15 cellular contexts compared by ENCODE assay signal in genomic region chr18:55869965-55870585, GRCh38.
A peak's percentile ranks its signal among the peaks of the same experiment; 100 is the strongest.
DNase-seq lines count a peak whose midpoint lies in the region; TF ChIP-seq lines count a peak whose summit lies in the region.
"Had no signal": no experiment of that assay in that cellular context is flagged by ENCODE, and none has a peak within 500 bp of the region (broad histone marks: within the 10 kb centered on the region; RNA-seq: fewer than 3 reads in every experiment).

No MANE protein-coding gene starts in this region.

- H4K8ac ChIP-seq in mesenchymal stem cell (ENCODE audit: low read length) = no peak overlapping the region

- TF ChIP-seq CTCF in fibroblast of mammary gland (conservative IDR thresholded peaks at IDR 0.05; ENCODE audit: control insufficient read depth, insufficient read depth, low read depth, low read length) (no peak), spleen (IDR thresholded peaks at IDR 0.05 in 8 of 11, conservative IDR thresholded peaks at IDR 0.05 in 3 of 11) (no peak), ascending aorta (IDR thresholded peaks at IDR 0.05) (no peak)

- no peak overlapping the region for H2BK12ac ChIP-seq in mesenchymal stem cell (ENCODE audit: low read length in 2 of 2)

- no peaks in the 10 kb centered on the region for H3K36me3 ChIP-seq in MG63
- no peaks in the 10 kb centered on the region for H3K36me3 ChIP-seq in mesenchymal stem cell (ENCODE audit: control insufficient read depth in 1 of 2, insufficient read depth in 2 of 2, low read depth in 1 of 2, low read length in 2 of 2)
- no peaks in the 10 kb centered on the region for H3K36me3 ChIP-seq in spleen
- no peaks in the 10 kb centered on the region for H3K36me3 ChIP-seq in ascending aorta
- H3K36me3 ChIP-seq: thyroid gland had no signal

- H4K91ac ChIP-seq in mesenchymal stem cell (ENCODE audit: low read length) = no peak overlapping the region

- no peaks in the 10 kb centered on the region for H3K79me1 ChIP-seq in mesenchymal stem cell (replicated peaks; ENCODE audit: low read length, poor library complexity, severe bottlenecking)

- no peak overlapping the region for H2BK120ac ChIP-seq in mesenchymal stem cell (ENCODE audit: low read depth, low read length)

- no peaks in the 10 kb centered on the region for H3K27me3 ChIP-seq in MG63
- H3K27me3 ChIP-seq in mesenchymal stem cell (ENCODE audit: control insufficient read depth in 1 of 2, insufficient read depth in 1 of 2, low read length in 2 of 2) = no peaks in the 10 kb centered on the region
- no peaks in the 10 kb centered on the region for H3K27me3 ChIP-seq in spleen (replicated peaks in 1 of 7)
- no peaks in the 10 kb centered on the region for H3K27me3 ChIP-seq in ascending aorta
- H3K27me3 ChIP-seq: thyroid gland had no signal

- H3K14ac ChIP-seq in mesenchymal stem cell (ENCODE audit: low read length in 2 of 2) = no peak overlapping the region

- peak overlapping the region; percentile 88 for H3K9ac ChIP-seq in mesenchymal stem cell (ENCODE audit: low read length)

- H3K4me1 ChIP-seq in mesenchymal stem cell (ENCODE audit: control insufficient read depth, insufficient read depth, low read depth, low read length) = no peaks in the 10 kb centered on the region
- peaks cover 0 to 1% (median 0%) of the 10 kb centered on the region in 6 donors for H3K4me1 ChIP-seq in spleen
- H3K4me1 ChIP-seq in ascending aorta = no peaks in the 10 kb centered on the region
- H3K4me1 ChIP-seq: thyroid gland had no signal

- H3K18ac ChIP-seq in mesenchymal stem cell (ENCODE audit: low read depth in 1 of 2, low read length in 2 of 2) = no peak overlapping the region

- no peak overlapping the region for H2AK5ac ChIP-seq in mesenchymal stem cell (ENCODE audit: low read length, severe bottlenecking)

- H3K23ac ChIP-seq in mesenchymal stem cell (ENCODE audit: low read length in 2 of 2) = no peak overlapping the region

- no peak overlapping the region for H3K4me2 ChIP-seq in mesenchymal stem cell (ENCODE audit: low read length, poor library complexity, severe bottlenecking)

- DNase-seq in AG08396 (ENCODE audit: low spot score) (peak; percentile 51), MG63 (peak; percentile 26), fibroblast of mammary gland (ENCODE audit: low read depth) (peak; percentile 83), mesenchymal stem cell (no peak), spleen (no peak), cerebellar nuclear complex (lab: John Stamatoyannopoulos, UW) (no peak), ascending aorta (ENCODE audit: low spot score in 2 of 2) (no peak), NCI-H2171 (lab: John Stamatoyannopoulos, UW) (no peak)
- DNase-seq: activated CD4-positive, CD25-positive, alpha-beta regulatory T cell; activated naive CD4-positive, alpha-beta T cell treated with anti-CD3 and anti-CD28 coated beads, Interleukin-2, amount 10 ng/mL, durations not matched to agents 7 days and 5 days; caudate nucleus; left colon; NCI-H2029 treated with DMSO at 0.1 percent for 48 hours; stimulated activated CD4-positive, alpha-beta T cell treated with anti-CD3 and anti-CD28 coated beads, Interleukin-1b, Interleukin-23, amount 100 ng/mL, for 48 hours; thyroid gland had no signal

- no peak overlapping the region for H3K4ac ChIP-seq in mesenchymal stem cell (ENCODE audit: low read depth in 1 of 2, low read length in 2 of 2)

- no peak overlapping the region for H3K27ac ChIP-seq in mesenchymal stem cell (ENCODE audit: low read length, poor library complexity, severe bottlenecking)
- no peak overlapping the region for H3K27ac ChIP-seq in spleen
- no peak overlapping the region for H3K27ac ChIP-seq in ascending aorta
- H3K27ac ChIP-seq: thyroid gland had no signal

- no peak overlapping the region for H2AFZ ChIP-seq in mesenchymal stem cell (ENCODE audit: low read depth, low read length)

- WGBS in mesenchymal stem cell = 67% methylated on average over 8 of the region's 8 CpGs
- 81 to 90% (median 86%) methylated on average over 8 of the region's 8 CpGs for WGBS in spleen, 5 donors

- H3K4me3 ChIP-seq in MG63 (no peak overlapping the region), fibroblast of mammary gland (ENCODE audit: control insufficient read depth, low read depth, low read length) (no peak overlapping the region), mesenchymal stem cell (ENCODE audit: insufficient read depth in 1 of 2, low read depth in 1 of 2, low read length in 2 of 2) (peak overlapping the region in 1 of 2 experiments; percentile 28), spleen (no peak overlapping the region), ascending aorta (no peak overlapping the region)
- H3K4me3 ChIP-seq: thyroid gland had no signal

- intact Hi-C loops in spleen (cut with DNase I; ENCODE audit: low total_unique reads) (no loop called here), ascending aorta (cut with DNase I) (loop anchor here (10.0 kb wide), 2 partner anchors 465 to 525 kb away; no protein-coding TSS in a partner anchor)

- H2BK15ac ChIP-seq in mesenchymal stem cell (ENCODE audit: low read depth, poor library complexity, severe bottlenecking) = no peak overlapping the region

- no peaks in the 10 kb centered on the region for H3K9me3 ChIP-seq in MG63
- no peaks in the 10 kb centered on the region for H3K9me3 ChIP-seq in mesenchymal stem cell (ENCODE audit: control insufficient read depth, low read length)
- H3K9me3 ChIP-seq in spleen = no peaks in the 10 kb centered on the region
- no peaks in the 10 kb centered on the region for H3K9me3 ChIP-seq in ascending aorta
- H3K9me3 ChIP-seq: thyroid gland had no signal

- no peak for TF ChIP-seq POLR2A in spleen (IDR thresholded peaks at IDR 0.05)

- H2BK5ac ChIP-seq in mesenchymal stem cell (ENCODE audit: low read depth, low read length, poor library complexity, severe bottlenecking) = no peak overlapping the region

Comparison
In these comparisons a context has a peak if more than half of its experiments do, and no peak if none do; other contexts are left out.
1. DNase-seq: peak in AG08396 (single experiment), MG63 (single experiment) and fibroblast of mammary gland (single experiment); none in mesenchymal stem cell (single experiment), spleen (single experiment), cerebellar nuclear complex (0 of 2), ascending aorta (0 of 2) and NCI-H2171 (single experiment).